In the genomic region with DNA sequence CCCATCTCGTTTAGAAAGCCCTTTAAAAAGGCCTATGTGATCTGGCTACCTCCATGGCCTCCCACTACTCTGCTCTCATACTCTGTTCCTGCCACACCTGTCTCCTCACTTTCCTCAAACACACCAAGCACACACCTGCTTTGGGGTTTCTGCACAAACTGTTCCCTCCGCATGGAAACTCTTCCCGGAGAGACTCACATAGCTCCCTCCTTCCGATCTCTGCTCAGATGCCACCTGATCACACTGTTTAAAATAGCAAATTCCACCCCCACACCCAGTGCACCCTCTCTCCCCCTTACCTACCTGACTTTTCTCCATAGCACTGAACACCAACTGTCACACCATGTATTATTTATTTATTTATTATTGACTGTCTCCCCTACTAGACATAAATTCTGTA, we compare ENCODE assay signal across 5 cellular contexts.
"Had no signal": no experiment of that assay in that cellular context is flagged by ENCODE, and none has a peak within 500 bp of the region (broad histone marks: within the 10 kb centered on the region; RNA-seq: fewer than 3 reads in every experiment).

No MANE protein-coding gene starts in this region.

- ATAC-seq: GM23338, K562 had no signal

- DNase-seq: H9, HCEC 1CT, IMR-90 had no signal
